ENCODE assay signal across 18 cellular contexts in genomic region chr7:98669417-98670015, GRCh38. TPM values are rescaled to one million over a fixed set of nuclear protein-coding genes. Genes with fewer than 3 reads are reported as not detected.
"Had no signal": no experiment of that assay in that cellular context is flagged by ENCODE, and none has a peak within 500 bp of the region (broad histone marks: within the 10 kb centered on the region; RNA-seq: fewer than 3 reads in every experiment).

No MANE protein-coding gene starts in this region.

- ATAC-seq: activated CD4-positive, CD25-positive, alpha-beta regulatory T cell treated with anti-CD3 and anti-CD28 coated beads, Interleukin-2, amount 50 U/mL, for 24 hours; activated naive CD4-positive, alpha-beta T cell treated with anti-CD3 and anti-CD28 coated beads, Interleukin-2, amount 50 U/mL, for 72 hours; body of pancreas; psoas muscle; stimulated activated naive CD8-positive, alpha-beta T cell treated with anti-CD3 and anti-CD28 coated beads, Interleukin-15, amount 100 ng/mL, for 72 hours had no signal

- H3K9me3 Mint-ChIP-seq: activated T-cell treated with anti-CD3 and anti-CD28 coated beads, Interleukin-2, amount 50 U/mL, for 24 hours had no signal

- H3K4me1 ChIP-seq: body of pancreas, psoas muscle had no signal

- H3K4me3 ChIP-seq: body of pancreas, psoas muscle, thoracic aorta had no signal

- H3K27ac ChIP-seq: body of pancreas, psoas muscle, thoracic aorta had no signal

- H3K4me3 Mint-ChIP-seq: activated T-cell treated with anti-CD3 and anti-CD28 coated beads, Interleukin-2, amount 50 U/mL, for 24 hours; memory B cell; nephron; stimulated activated naive CD8-positive, alpha-beta T cell treated with anti-CD3 and anti-CD28 coated beads, Interleukin-15, amount 100 ng/mL, for 72 hours had no signal

- H3K36me3 ChIP-seq: thoracic aorta had no signal

- H3K36me3 Mint-ChIP-seq: activated naive CD4-positive, alpha-beta T cell treated with anti-CD3 and anti-CD28 coated beads, Interleukin-2, amount 50 U/mL, for 72 hours; memory B cell had no signal

- DNase-seq: activated CD4-positive, alpha-beta T cell treated with anti-CD3 and anti-CD28 coated beads, Interleukin-2, amount 50 U/mL, for 4 hours; activated effector memory CD4-positive, alpha-beta T cell treated with anti-CD3 and anti-CD28 coated beads, Interleukin-2, amount 50 U/mL, for 16 hours; activated T-cell treated with anti-CD3 and anti-CD28 coated beads, Interleukin-2, amount 50 U/mL, for 24 hours; amniotic stem cell; body of pancreas; central memory CD4-positive, alpha-beta T cell; dermis blood vessel endothelial cell; erythroblast; occipital lobe; stimulated activated CD4-positive, alpha-beta T cell treated with anti-CD3 and anti-CD28 coated beads, Interleukin-15, amount 100 ng/mL, for 24 hours; stimulated activated CD4-positive, alpha-beta T cell treated with anti-CD3 and anti-CD28 coated beads, Interleukin-4, amount 100 ng/mL, for 4 hours; stimulated activated naive CD8-positive, alpha-beta T cell treated with anti-CD3 and anti-CD28 coated beads, Interleukin-15, amount 100 ng/mL, for 72 hours had no signal

- H3K27ac Mint-ChIP-seq: activated naive CD4-positive, alpha-beta T cell treated with anti-CD3 and anti-CD28 coated beads, Interleukin-2, amount 50 U/mL, for 72 hours; activated T-cell treated with anti-CD3 and anti-CD28 coated beads, Interleukin-2, amount 50 U/mL, for 24 hours; memory B cell; nephron; stimulated activated naive CD8-positive, alpha-beta T cell treated with anti-CD3 and anti-CD28 coated beads, Interleukin-15, amount 100 ng/mL, for 72 hours had no signal

- H3K9me3 ChIP-seq: body of pancreas had no signal

- H3K27me3 Mint-ChIP-seq: stimulated activated naive CD8-positive, alpha-beta T cell treated with anti-CD3 and anti-CD28 coated beads, Interleukin-15, amount 100 ng/mL, for 72 hours had no signal

- H3K4me1 Mint-ChIP-seq: memory B cell; stimulated activated naive CD8-positive, alpha-beta T cell treated with anti-CD3 and anti-CD28 coated beads, Interleukin-15, amount 100 ng/mL, for 72 hours had no signal

- H3K27me3 ChIP-seq: body of pancreas had no signal

RNA-seq across cellular contexts. Expression of gene NPTX2, which starts 52.4 kb away (rescaled TPM):
- total RNA-seq: activated naive CD4-positive, alpha-beta T cell treated with anti-CD3 and anti-CD28 coated beads, Interleukin-2, amount 50 U/mL, for 72 hours had no signal
